ENCODE assay signal across 9 cellular contexts in the genomic region with DNA sequence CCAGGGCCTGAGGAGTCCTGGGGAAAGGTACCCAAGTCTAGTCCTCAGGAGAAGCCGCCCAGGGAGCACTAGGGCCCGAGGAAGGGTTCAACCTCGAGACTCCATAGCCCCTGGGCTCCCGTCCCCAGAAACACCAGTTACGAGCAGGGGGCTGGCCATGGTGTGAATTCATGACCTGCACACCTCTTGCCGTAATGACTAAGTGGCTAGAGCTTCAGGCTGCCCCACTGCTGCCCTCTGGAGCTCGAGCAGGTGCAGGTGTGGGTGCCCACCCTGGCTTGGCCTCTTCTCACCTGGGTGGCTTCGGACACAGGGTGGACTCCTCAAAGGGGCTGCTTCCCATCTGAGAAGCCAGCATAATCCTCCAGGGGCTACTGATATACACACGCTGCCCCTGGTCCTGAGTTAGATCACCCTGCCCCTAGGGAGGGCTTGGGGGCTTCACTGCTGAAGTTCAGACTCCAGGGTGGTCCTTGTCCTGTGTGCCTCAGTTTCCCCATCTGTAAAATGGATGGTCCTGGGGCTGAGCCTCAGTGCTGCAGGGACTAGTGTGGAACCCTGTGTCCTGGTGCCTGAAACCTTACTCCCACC. TPM values are rescaled to one million over a fixed set of nuclear protein-coding genes. Genes with fewer than 3 reads are reported as not detected.
DNase-seq lines count a peak whose midpoint lies in the region; TF ChIP-seq lines count a peak whose summit lies in the region.
"Had no signal": no experiment of that assay in that cellular context is flagged by ENCODE, and none has a peak within 500 bp of the region (broad histone marks: within the 10 kb centered on the region; RNA-seq: fewer than 3 reads in every experiment).

No MANE protein-coding gene starts in this region.

- no peaks in the 10 kb centered on the region for H3K27me3 ChIP-seq in Loucy (ENCODE audit: insufficient read depth, low read length, poor library complexity, severe bottlenecking)
- no peaks in the 10 kb centered on the region for H3K27me3 ChIP-seq in mesendoderm (ENCODE audit: insufficient read depth, low read length, poor library complexity)
- H3K27me3 ChIP-seq in effector memory CD4-positive, alpha-beta T cell (replicated peaks; ENCODE audit: control insufficient read depth, insufficient read depth, low read length, poor library complexity, severe bottlenecking) = no peaks in the 10 kb centered on the region

- H3K4me3 ChIP-seq in Loucy (ENCODE audit: low read length, poor library complexity, severe bottlenecking) (no peak overlapping the region), choroid plexus epithelial cell (ENCODE audit: low read depth, low read length) (no peak overlapping the region), mesendoderm (ENCODE audit: low read length) (no peak overlapping the region)
- H3K4me3 ChIP-seq in effector memory CD4-positive, alpha-beta T cell (ENCODE audit: insufficient read depth, low read depth, low read length, poor library complexity, severe bottlenecking) = no peak overlapping the region
- H3K4me3 ChIP-seq: SK-N-MC had no signal

- no peaks in the 10 kb centered on the region for H3K79me2 ChIP-seq in Loucy (ENCODE audit: insufficient read depth, low read length)
- no peaks in the 10 kb centered on the region for H3K79me2 ChIP-seq in mesendoderm (ENCODE audit: control insufficient read depth, insufficient read depth, low read length)

- no CpG with 5 or more reads among the region's 9 CpGs for WGBS in mesendoderm (ENCODE audit: extremely low coverage, insufficient coverage, low lambda C conversion rate)

- H4K20me1 ChIP-seq in Loucy (ENCODE audit: insufficient read depth, low read length, poor library complexity, severe bottlenecking) = no peaks in the 10 kb centered on the region

- no peak overlapping the region for H2BK5ac ChIP-seq in mesendoderm (ENCODE audit: low read length)

- no peak overlapping the region for H3K9ac ChIP-seq in Loucy (ENCODE audit: low read depth, low read length, poor library complexity, severe bottlenecking)
- peak overlapping the region; percentile 45 for H3K9ac ChIP-seq in mesendoderm (ENCODE audit: low read length)

- H3K79me1 ChIP-seq in mesendoderm (ENCODE audit: low read length) = no peaks in the 10 kb centered on the region

- H3K9me3 Mint-ChIP-seq in type B pancreatic cell = no peaks in the 10 kb centered on the region

- H2BK15ac ChIP-seq in mesendoderm (replicated peaks; ENCODE audit: low read depth) = no peak overlapping the region

- H3K27ac ChIP-seq in mesendoderm (ENCODE audit: low read depth, low read length) = peak overlapping the region; percentile 76
- no peak overlapping the region for H3K27ac ChIP-seq in effector memory CD4-positive, alpha-beta T cell (ENCODE audit: insufficient read depth, low read length, poor library complexity, severe bottlenecking)

- no peaks in the 10 kb centered on the region for H3F3A ChIP-seq in Loucy (ENCODE audit: low read depth)

- no peaks in the 10 kb centered on the region for H3K27me3 Mint-ChIP-seq in type B pancreatic cell

- TF ChIP-seq CTCF in Loucy (conservative IDR thresholded peaks at IDR 0.05; ENCODE audit: low read length) (0 out of 2 replicates have a peak, but pooled peaks have one; percentile 13), choroid plexus epithelial cell (conservative IDR thresholded peaks at IDR 0.05; ENCODE audit: low read depth, low read length) (peak; percentile 4), type B pancreatic cell (conservative IDR thresholded peaks at IDR 0.05) (no peak)

- H3K36me3 ChIP-seq in Loucy (ENCODE audit: insufficient read depth, low read length) (peaks cover 16% of the 10 kb centered on the region; the same call in 1 of the 2 replicates), mesendoderm (ENCODE audit: control insufficient read depth, insufficient read depth, low read length) (peaks cover 7% of the 10 kb centered on the region)
- H3K36me3 ChIP-seq in effector memory CD4-positive, alpha-beta T cell (ENCODE audit: control insufficient read depth, insufficient read depth, low read length) = no peaks in the 10 kb centered on the region

- H3K18ac ChIP-seq in mesendoderm (ENCODE audit: low read length) = peak overlapping the region; percentile 7

- H2BK120ac ChIP-seq in mesendoderm (ENCODE audit: low read depth, low read length) = no peak overlapping the region

- no peak overlapping the region for H3K23ac ChIP-seq in mesendoderm (ENCODE audit: low read length)

- no peak overlapping the region for H3K4me3 Mint-ChIP-seq in type B pancreatic cell

- peak overlapping the region; percentile 58 for H3K56ac ChIP-seq in mesendoderm (ENCODE audit: low read length)

- H3K36me3 Mint-ChIP-seq in type B pancreatic cell = peaks cover 4% of the 10 kb centered on the region

- H2AK5ac ChIP-seq in mesendoderm (ENCODE audit: low read length) = no peak overlapping the region

- H3K4me2 ChIP-seq in Loucy (ENCODE audit: low read depth, low read length, poor library complexity, severe bottlenecking) = no peak overlapping the region
- peak overlapping the region; percentile 18 for H3K4me2 ChIP-seq in mesendoderm (ENCODE audit: low read length)

- no peak overlapping the region for H4K5ac ChIP-seq in mesendoderm (ENCODE audit: low read length)

- peaks cover 16% of the 10 kb centered on the region for H3K4me1 Mint-ChIP-seq in type B pancreatic cell (ENCODE audit: unreplicated experiment)

- no peak overlapping the region for H2AFZ ChIP-seq in Loucy (ENCODE audit: low read length)

- no peak overlapping the region for H4K8ac ChIP-seq in mesendoderm (ENCODE audit: low read depth, low read length)

- no peaks in the 10 kb centered on the region for H3K9me2 ChIP-seq in Loucy (replicated peaks; ENCODE audit: low read depth, low read length)

- no peaks in the 10 kb centered on the region for H3K9me3 ChIP-seq in Loucy (ENCODE audit: insufficient read depth, low read depth, low read length)
- no peaks in the 10 kb centered on the region for H3K9me3 ChIP-seq in effector memory CD4-positive, alpha-beta T cell (ENCODE audit: control insufficient read depth, low read length)

- H3K4me1 ChIP-seq in Loucy (ENCODE audit: insufficient read depth, low read length, poor library complexity, severe bottlenecking) = peaks cover 11% of the 10 kb centered on the region
- peaks cover 10% of the 10 kb centered on the region for H3K4me1 ChIP-seq in mesendoderm (ENCODE audit: control insufficient read depth, low read depth, low read length)
- peaks cover 16% of the 10 kb centered on the region for H3K4me1 ChIP-seq in effector memory CD4-positive, alpha-beta T cell (ENCODE audit: control insufficient read depth, insufficient read depth, low read length, poor library complexity, severe bottlenecking)

- no peak for DNase-seq in choroid plexus epithelial cell (ENCODE audit: low read depth)
- DNase-seq in mesendoderm = peak; percentile 55
- DNase-seq in type B pancreatic cell (ENCODE audit: extremely low spot score, unreplicated experiment) = no peak
- no peak for DNase-seq in effector memory CD4-positive, alpha-beta T cell
- no peak for DNase-seq in SK-N-DZ (ENCODE audit: low spot score)
- DNase-seq in NCI-H1930 (lab: John Stamatoyannopoulos, UW) = no peak
- DNase-seq: effector CD4-positive, alpha-beta T cell had no signal

- H3K27ac Mint-ChIP-seq in type B pancreatic cell = peak overlapping the region; percentile 55

- H3K4ac ChIP-seq in mesendoderm (ENCODE audit: low read depth, low read length) = no peak overlapping the region

RNA-seq across cellular contexts. Expression of gene SPC24, which starts 13.6 kb away (rescaled TPM):
- 14.8 TPM for polyA plus RNA-seq in mesendoderm (2013, experiment 1 of 2)
- 14.2 TPM for polyA plus RNA-seq in mesendoderm (2013, experiment 2 of 2)
- 15.0 and 43.2 TPM in 2 replicates for total RNA-seq in type B pancreatic cell (ENCODE audit: low replicate concordance)
- 120 and 144 TPM in 2 replicates for polyA plus RNA-seq in SK-N-DZ (2014; cell fraction: cytosol; rRNA removed)
- 99.3 and 99.7 TPM in 2 replicates for polyA plus RNA-seq in SK-N-DZ (2014; cell fraction: nucleus; rRNA removed)

RNA-seq across cellular contexts. Expression of gene LDLR, which starts 52.8 kb away (rescaled TPM):
- polyA plus RNA-seq in mesendoderm (2013, experiment 1 of 2) = 65.4 TPM
- polyA plus RNA-seq in mesendoderm (2013, experiment 2 of 2) = 68.0 TPM
- total RNA-seq in type B pancreatic cell (ENCODE audit: low replicate concordance) = 67.4 and 103 TPM in 2 replicates
- 23.7 and 27.5 TPM in 2 replicates for polyA plus RNA-seq in SK-N-DZ (2014; cell fraction: cytosol; rRNA removed)
- polyA plus RNA-seq in SK-N-DZ (2014; cell fraction: nucleus; rRNA removed) = 14.4 and 19.8 TPM in 2 replicates

RNA-seq across cellular contexts. Expression of gene KANK2, which starts 55.3 kb away (rescaled TPM):
- polyA plus RNA-seq in mesendoderm (2013, experiment 1 of 2) = 35.4 TPM
- polyA plus RNA-seq in mesendoderm (2013, experiment 2 of 2) = 33.2 TPM
- 17.6 and 55.3 TPM in 2 replicates for total RNA-seq in type B pancreatic cell (ENCODE audit: low replicate concordance)
- 20.7 and 22.0 TPM in 2 replicates for polyA plus RNA-seq in SK-N-DZ (2014; cell fraction: cytosol; rRNA removed)
- polyA plus RNA-seq in SK-N-DZ (2014; cell fraction: nucleus; rRNA removed) = 14.7 and 21.7 TPM in 2 replicates
